19 cellular contexts compared by ENCODE assay signal in genomic region chr2:116988303-116988702, GRCh38.
DNase-seq lines count a peak whose midpoint lies in the region; FAIRE-seq and TF ChIP-seq lines count a peak whose summit lies in the region.
"Had no signal": no experiment of that assay in that cellular context is flagged by ENCODE, and none has a peak within 500 bp of the region (broad histone marks: within the 10 kb centered on the region; RNA-seq: fewer than 3 reads in every experiment).

No MANE protein-coding gene starts in this region.

- in situ Hi-C loops in astrocyte of the spinal cord (cut with HindIII; ENCODE audit: low sequenced_read_pairs), result no loop called here

- peaks cover 3% of the 10 kb centered on the region for H3K27me3 Mint-ChIP-seq in endothelial cell (ENCODE audit: unreplicated experiment)
- H3K27me3 Mint-ChIP-seq in activated naive CD4-positive, alpha-beta T cell treated with anti-CD3 and anti-CD28 coated beads for 36 hours (ENCODE audit: low read depth), result no peaks in the 10 kb centered on the region

- peak; percentile 37 for DNase-seq in RKO (ENCODE audit: low spot score)
- peak; percentile 1 for DNase-seq in astrocyte of the spinal cord (ENCODE audit: low read depth, low spot score)
- DNase-seq in kidney tubule cell (ENCODE audit: low spot score), result peak; percentile 63
- DNase-seq in urothelium cell line (ENCODE audit: low spot score), result peak; percentile 83
- DNase-seq in endothelial cell (ENCODE audit: low spot score), result no peak
- DNase-seq in posterior cingulate gyrus, result no peak
- no peak for DNase-seq in activated naive CD4-positive, alpha-beta T cell treated with anti-CD3 and anti-CD28 coated beads for 36 hours
- DNase-seq: COR-L47, GF-D8, IMR-90, Karpas-422, NCI-H1105, NCI-H1694, NCI-H2107, NCI-H2227 treated with DMSO at 0.1 percent for 48 hours, NCI-H524, SHP77 had no signal

- H3K9me3 Mint-ChIP-seq in endothelial cell (ENCODE audit: unreplicated experiment), result peaks cover 4% of the 10 kb centered on the region
- peaks cover 23% of the 10 kb centered on the region for H3K9me3 Mint-ChIP-seq in activated naive CD4-positive, alpha-beta T cell treated with anti-CD3 and anti-CD28 coated beads for 36 hours

- H3K4me1 Mint-ChIP-seq in endothelial cell (ENCODE audit: unreplicated experiment), result no peaks in the 10 kb centered on the region
- H3K4me1 Mint-ChIP-seq in activated naive CD4-positive, alpha-beta T cell treated with anti-CD3 and anti-CD28 coated beads for 36 hours (ENCODE audit: low read depth), result no peaks in the 10 kb centered on the region

- H3K27ac Mint-ChIP-seq in endothelial cell (ENCODE audit: unreplicated experiment), result no peak overlapping the region
- no peak overlapping the region for H3K27ac Mint-ChIP-seq in activated naive CD4-positive, alpha-beta T cell treated with anti-CD3 and anti-CD28 coated beads for 36 hours

- no peak overlapping the region for H3K4me3 ChIP-seq in astrocyte of the spinal cord (ENCODE audit: low read depth, low read length)

- H3K4me3 Mint-ChIP-seq in endothelial cell (ENCODE audit: unreplicated experiment), result no peak overlapping the region
- no peak overlapping the region for H3K4me3 Mint-ChIP-seq in activated naive CD4-positive, alpha-beta T cell treated with anti-CD3 and anti-CD28 coated beads for 36 hours

- intact Hi-C loops in posterior cingulate gyrus (cut with DNase I), result no loop called here
- intact Hi-C loops in activated naive CD4-positive, alpha-beta T cell treated with anti-CD3 and anti-CD28 coated beads for 36 hours (cut with micrococcal nuclease), result no loop called here

- no peak for TF ChIP-seq CTCF in astrocyte of the spinal cord (IDR thresholded peaks at IDR 0.05; ENCODE audit: low read depth, low read length)
- TF ChIP-seq CTCF in endothelial cell (IDR thresholded peaks at IDR 0.05; ENCODE audit: unreplicated experiment), result no peak

- H3K36me3 Mint-ChIP-seq in endothelial cell (ENCODE audit: low read depth, unreplicated experiment), result no peaks in the 10 kb centered on the region
- no peaks in the 10 kb centered on the region for H3K36me3 Mint-ChIP-seq in activated naive CD4-positive, alpha-beta T cell treated with anti-CD3 and anti-CD28 coated beads for 36 hours (ENCODE audit: low read depth)

- CTCF ChIA-PET in activated naive CD4-positive, alpha-beta T cell treated with anti-CD3 and anti-CD28 coated beads for 36 hours (lab: Charles Lee), result no interaction called here

- peak; percentile 83 for FAIRE-seq in urothelium cell line (lab: Jason Lieb, UNC)
- FAIRE-seq: GM12892, H1 had no signal

Comparison
In these comparisons a context has a peak if more than half of its experiments do, and no peak if none do; other contexts are left out.
1. DNase-seq: peak in RKO (single experiment), astrocyte of the spinal cord (single experiment), kidney tubule cell (single experiment) and urothelium cell line (single experiment); none in endothelial cell (single experiment), posterior cingulate gyrus (0 of 10) and activated naive CD4-positive, alpha-beta T cell treated with anti-CD3 and anti-CD28 coated beads for 36 hours (single experiment).